ENCODE assay signal across 23 cellular contexts in the genomic region with DNA sequence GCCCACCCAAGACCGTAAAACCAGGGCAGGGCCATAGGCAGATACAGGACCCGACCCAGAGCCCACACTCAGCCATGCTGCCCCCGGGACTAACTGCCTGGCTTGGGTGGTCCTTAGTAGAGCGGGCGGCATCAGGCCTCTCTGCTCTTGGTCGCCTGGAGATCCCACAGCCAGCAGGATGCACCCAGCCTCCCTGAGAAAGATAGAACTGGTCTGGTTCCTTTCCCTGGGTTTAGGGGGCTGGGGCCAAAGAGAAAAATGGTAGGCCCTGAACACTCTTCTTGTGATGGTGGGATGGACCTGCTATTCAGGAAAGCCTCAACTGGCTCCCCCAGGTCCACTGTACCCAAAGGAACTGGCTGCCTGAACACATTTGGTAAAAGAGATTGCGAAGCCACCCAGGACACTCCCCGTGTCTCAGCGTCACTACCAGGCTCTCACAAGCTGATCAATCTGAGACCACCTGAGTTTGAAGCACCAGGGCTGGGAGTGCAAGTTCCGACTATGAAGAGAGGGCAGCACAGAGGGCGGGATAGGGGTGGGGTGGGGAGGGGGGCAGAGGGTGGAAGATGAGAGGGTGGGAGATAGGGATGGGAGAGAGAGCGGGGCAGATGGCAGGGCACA.
DNase-seq lines count a peak whose midpoint lies in the region; ATAC-seq lines count a peak whose summit lies in the region.
"Had no signal": no experiment of that assay in that cellular context is flagged by ENCODE, and none has a peak within 500 bp of the region (broad histone marks: within the 10 kb centered on the region; RNA-seq: fewer than 3 reads in every experiment).

No MANE protein-coding gene starts in this region.

- no peaks in the 10 kb centered on the region for H3K36me3 Mint-ChIP-seq in naive thymus-derived CD8-positive, alpha-beta T cell

- H3K4me1 ChIP-seq in right cardiac atrium (ENCODE audit: control insufficient read depth, insufficient read depth, low read length), result no peaks in the 10 kb centered on the region
- H3K4me1 ChIP-seq: A549, SJSA1 had no signal

- peak overlapping the region; percentile 57 to 96 (median 92) for H3K27ac Mint-ChIP-seq in naive thymus-derived CD8-positive, alpha-beta T cell
- H3K27ac Mint-ChIP-seq: B cell; CD4-positive, alpha-beta T cell had no signal

- no peak for ATAC-seq in right cardiac atrium
- no peak for ATAC-seq in naive thymus-derived CD8-positive, alpha-beta T cell
- no peak for ATAC-seq in GM21717 (IDR thresholded peaks at IDR 0.05; ENCODE audit: unreplicated experiment)
- ATAC-seq: A549, HepG2, K562, Right ventricle myocardium inferior had no signal

- peaks cover 19 to 50% (median 32%) of the 10 kb centered on the region in 4 donors for H3K4me1 Mint-ChIP-seq in naive thymus-derived CD8-positive, alpha-beta T cell

- H3K9me3 ChIP-seq in right cardiac atrium (ENCODE audit: control insufficient read depth, low read length), result no peaks in the 10 kb centered on the region

- H3K9me3 Mint-ChIP-seq in naive thymus-derived CD8-positive, alpha-beta T cell, result peaks cover 0 to 10% (median 0%) of the 10 kb centered on the region in 9 donors
- H3K9me3 Mint-ChIP-seq: CD4-positive, alpha-beta T cell had no signal

- no peak overlapping the region for H3K27ac ChIP-seq in right cardiac atrium (ENCODE audit: low read length)
- H3K27ac ChIP-seq: A549, HL-60, SJSA1 had no signal

- H3K27me3 Mint-ChIP-seq in naive thymus-derived CD8-positive, alpha-beta T cell, result peaks cover 0 to 2% (median 0%) of the 10 kb centered on the region in 5 donors
- H3K27me3 Mint-ChIP-seq: B cell had no signal

- no peaks in the 10 kb centered on the region for H3K27me3 ChIP-seq in right cardiac atrium (ENCODE audit: control insufficient read depth, insufficient read depth)
- H3K27me3 ChIP-seq: SJSA1 had no signal

- 85% methylated on average over 12 of the region's 12 CpGs for WGBS in right cardiac atrium

- POLR2A ChIA-PET in naive thymus-derived CD8-positive, alpha-beta T cell (lab: Charles Lee), result no interaction called here

- intact Hi-C loops in cardiac septum (cut with DNase I) (no loop called here), right cardiac atrium (cut with DNase I) (no loop called here)

- peak overlapping the region in 3 of 10 donors; percentile 15 to 58 (median 38) for H3K4me3 Mint-ChIP-seq in naive thymus-derived CD8-positive, alpha-beta T cell
- H3K4me3 Mint-ChIP-seq: B cell; CD4-positive, alpha-beta T cell had no signal

- no peak overlapping the region for H3K4me3 ChIP-seq in right cardiac atrium (ENCODE audit: low read length)
- H3K4me3 ChIP-seq: A549, K562, SJSA1 had no signal

- DNase-seq in cardiac septum (ENCODE audit: low spot score) (peak; percentile 62), right cardiac atrium (no peak), ecto neural progenitor cell (ENCODE audit: low spot score) (peak; percentile 21), NOMO-1 treated with dmso at 0.1 percent for 144 hours (lab: John Stamatoyannopoulos, UW; ENCODE audit: unreplicated experiment) (no peak), NCI-H748 (lab: John Stamatoyannopoulos, UW; ENCODE audit: unreplicated experiment) (no peak)
- DNase-seq in naive thymus-derived CD8-positive, alpha-beta T cell, result no peak
- DNase-seq: CD4-positive, alpha-beta T cell; GOT3; HCEC 1CT; MM.1S; NCI-H1048; NCI-H1417 treated with DMSO at 0.1 percent for 48 hours; NCI-H187; NCI-H446; NCI-H526 had no signal

Comparison
In these comparisons a context has a peak if more than half of its experiments do, and no peak if none do; other contexts are left out.
1. DNase-seq: peak in cardiac septum (single experiment) and ecto neural progenitor cell (single experiment); none in right cardiac atrium (0 of 3), naive thymus-derived CD8-positive, alpha-beta T cell (0 of 10), NOMO-1 treated with dmso at 0.1 percent for 144 hours (single experiment) and NCI-H748 (single experiment).